ENCODE assay signal across 1 cellular context in the genomic region with DNA sequence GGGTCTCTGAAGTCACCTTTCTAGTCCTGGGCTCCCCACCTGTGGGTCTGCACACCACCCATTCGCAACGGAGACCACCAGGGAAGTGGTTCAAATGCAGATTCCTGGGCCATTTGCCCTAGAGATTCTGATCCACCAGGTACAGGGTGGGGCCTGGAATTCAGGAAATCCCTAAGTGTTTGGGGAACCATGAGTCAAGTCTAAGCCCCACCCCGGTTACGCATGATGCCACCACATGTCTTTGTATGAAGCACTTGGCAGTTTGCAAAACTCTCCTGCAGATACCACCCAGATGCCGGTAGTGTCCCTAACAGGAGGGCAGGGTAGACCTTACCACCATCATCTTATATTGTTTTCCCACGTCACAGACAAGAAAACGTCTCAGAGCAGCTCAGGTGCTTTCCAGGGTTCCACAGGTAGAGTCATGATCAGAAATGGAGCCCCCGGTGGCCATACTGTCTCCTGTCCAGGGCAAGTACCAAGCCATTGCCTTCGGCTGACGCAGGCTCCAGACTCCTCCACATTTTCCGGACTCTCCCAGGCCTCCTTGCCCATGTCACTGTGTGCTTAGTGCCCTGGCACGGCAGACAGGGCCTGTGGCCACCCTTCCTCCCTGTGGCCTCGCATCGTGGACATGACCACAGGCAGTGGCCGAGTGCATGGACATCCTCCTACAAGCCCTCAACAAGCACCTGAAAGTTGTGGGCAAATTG.
TF ChIP-seq lines count a peak whose summit lies in the region.

No MANE protein-coding gene starts in this region.

TF ChIP-seq in HCT116, 20 proteins besides CTCF, POLR2A, EP300 and RAD21:
- TF ChIP-seq ELF1 (IDR thresholded peaks at IDR 0.05; ENCODE audit: borderline replicate concordance, low read depth) (no peak), TCF7L2 (IDR thresholded peaks at IDR 0.05; ENCODE audit: borderline replicate concordance, extremely low read depth, insufficient read depth, insufficient read length) (no peak), POLR2AphosphoS5 (IDR thresholded peaks at IDR 0.05; ENCODE audit: low read depth, low read length) (no peak), SRF (IDR thresholded peaks at IDR 0.05; ENCODE audit: low read depth) (no peak), CBX3 (IDR thresholded peaks at IDR 0.05; ENCODE audit: low read depth) (no peak), SIN3A (IDR thresholded peaks at IDR 0.05; ENCODE audit: low read depth) (no peak), JUND (IDR thresholded peaks at IDR 0.05) (no peak)
- TF ChIP-seq, protein P1, sequence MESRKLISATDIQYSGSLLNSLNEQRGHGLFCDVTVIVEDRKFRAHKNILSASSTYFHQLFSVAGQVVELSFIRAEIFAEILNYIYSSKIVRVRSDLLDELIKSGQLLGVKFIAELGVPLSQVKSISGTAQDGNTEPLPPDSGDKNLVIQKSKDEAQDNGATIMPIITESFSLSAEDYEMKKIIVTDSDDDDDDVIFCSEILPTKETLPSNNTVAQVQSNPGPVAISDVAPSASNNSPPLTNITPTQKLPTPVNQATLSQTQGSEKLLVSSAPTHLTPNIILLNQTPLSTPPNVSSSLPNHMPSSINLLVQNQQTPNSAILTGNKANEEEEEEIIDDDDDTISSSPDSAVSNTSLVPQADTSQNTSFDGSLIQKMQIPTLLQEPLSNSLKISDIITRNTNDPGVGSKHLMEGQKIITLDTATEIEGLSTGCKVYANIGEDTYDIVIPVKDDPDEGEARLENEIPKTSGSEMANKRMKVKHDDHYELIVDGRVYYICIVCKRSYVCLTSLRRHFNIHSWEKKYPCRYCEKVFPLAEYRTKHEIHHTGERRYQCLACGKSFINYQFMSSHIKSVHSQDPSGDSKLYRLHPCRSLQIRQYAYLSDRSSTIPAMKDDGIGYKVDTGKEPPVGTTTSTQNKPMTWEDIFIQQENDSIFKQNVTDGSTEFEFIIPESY (IDR thresholded peaks at IDR 0.05; ENCODE audit: extremely low read depth, insufficient replicate concordance, low read length) = no peak
- TF ChIP-seq, protein P2, sequence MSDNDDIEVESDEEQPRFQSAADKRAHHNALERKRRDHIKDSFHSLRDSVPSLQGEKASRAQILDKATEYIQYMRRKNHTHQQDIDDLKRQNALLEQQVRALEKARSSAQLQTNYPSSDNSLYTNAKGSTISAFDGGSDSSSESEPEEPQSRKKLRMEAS (IDR thresholded peaks at IDR 0.05) = no peak
